In genomic region chr16:49866533-49867155, GRCh38 we compare ENCODE assay signal across 1 cellular context.
TF ChIP-seq lines count a peak whose summit lies in the region.

No MANE protein-coding gene starts in this region.

TF ChIP-seq in HepG2, 621 proteins besides CTCF, POLR2A, EP300 and RAD21 (continued from another document):
- TF ChIP-seq ZNF878 (CRISPR knock-in tag; IDR thresholded peaks at IDR 0.05) (no peak), ZSCAN21 (CRISPR knock-in tag; IDR thresholded peaks at IDR 0.05; ENCODE audit: borderline replicate concordance) (no peak)
